17 cellular contexts compared by ENCODE assay signal in the genomic region with DNA sequence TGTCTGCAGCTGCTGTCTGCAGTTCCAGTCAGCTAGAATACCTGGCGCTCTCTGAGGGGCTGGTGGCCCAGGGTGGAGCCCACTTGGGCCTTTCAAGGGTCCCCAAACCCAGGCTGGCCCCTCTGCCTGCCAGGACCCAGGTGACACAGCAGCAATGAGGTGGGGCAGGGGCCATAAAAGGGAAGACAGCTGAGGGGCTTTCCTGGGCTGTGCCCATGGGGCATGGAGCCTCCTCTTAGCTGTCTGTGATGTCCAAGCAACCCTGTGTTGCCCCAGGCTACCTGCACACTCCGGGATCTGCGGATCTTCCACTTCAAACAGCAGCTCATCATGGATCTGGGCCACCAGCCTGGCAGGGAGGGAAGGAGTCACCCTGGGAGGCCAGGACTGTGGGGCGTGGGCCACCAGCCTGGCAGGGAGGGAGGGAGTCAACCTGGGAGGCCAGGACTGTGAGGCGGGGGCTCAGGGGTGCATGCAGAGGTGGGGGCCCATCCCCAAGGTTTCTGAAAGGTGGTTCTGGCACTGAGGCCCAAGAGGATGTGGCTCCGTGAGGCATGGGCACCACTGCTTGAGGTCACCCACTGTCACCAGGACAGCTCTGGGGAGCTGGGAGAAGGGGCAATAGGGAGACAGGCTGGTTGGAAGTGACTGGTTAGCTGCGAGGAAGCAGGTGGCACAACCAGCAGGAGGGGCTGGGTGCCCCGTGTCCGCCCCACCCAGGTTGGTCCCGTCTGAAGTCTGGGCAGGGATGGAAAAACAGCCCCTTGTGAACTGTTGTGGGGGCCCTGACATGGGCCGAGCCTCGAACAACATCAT. TPM values are rescaled to one million over a fixed set of nuclear protein-coding genes. Genes with fewer than 3 reads are reported as not detected.
"Had no signal": no experiment of that assay in that cellular context is flagged by ENCODE, and none has a peak within 500 bp of the region (broad histone marks: within the 10 kb centered on the region; RNA-seq: fewer than 3 reads in every experiment).

No MANE protein-coding gene starts in this region.

- H3K27ac Mint-ChIP-seq: activated CD4-positive, alpha-beta memory T cell treated with anti-CD3 and anti-CD28 coated beads for 36 hours; activated CD4-positive, alpha-beta T cell treated with anti-CD3 and anti-CD28 coated beads for 36 hours; activated naive CD4-positive, alpha-beta T cell treated with anti-CD3 and anti-CD28 coated beads, Interleukin-2, amount 50 U/mL, for 24 hours; activated T-helper 2 cell treated with anti-CD3 and anti-CD28 coated beads, Interferon-gamma antibody, Interleukin-2, Interleukin-4, amounts not matched to agents 10 μg/mL and 5 μg/mL and 100 μg/mL, durations not matched to agents 14 hours and 24 hours and 36 hours; dendritic cell treated with granulocyte-macrophage colony-stimulating factor and Interleukin-4, amounts not matched to agents 40 ng/mL and 50 ng/mL, for 4 days; natural killer cell; T-cell; WTC11 had no signal

- H3K4me1 ChIP-seq: lower lobe of right lung had no signal

- ATAC-seq: activated CD4-positive, alpha-beta T cell treated with anti-CD3 and anti-CD28 coated beads for 36 hours; left colon; lower lobe of right lung; natural killer cell; SK-N-SH treated with all-trans-retinoic acid at 6 μM for 48 hours; T-cell; WTC11 had no signal

- H3K4me3 Mint-ChIP-seq: activated CD4-positive, alpha-beta memory T cell treated with anti-CD3 and anti-CD28 coated beads for 36 hours; activated CD4-positive, alpha-beta T cell treated with anti-CD3 and anti-CD28 coated beads for 36 hours; activated naive CD4-positive, alpha-beta T cell treated with anti-CD3 and anti-CD28 coated beads, Interleukin-2, amount 50 U/mL, for 24 hours; dendritic cell treated with granulocyte-macrophage colony-stimulating factor and Interleukin-4, amounts not matched to agents 40 ng/mL and 50 ng/mL, for 4 days; natural killer cell; T-cell; WTC11 had no signal

- H3K4me1 Mint-ChIP-seq: activated CD4-positive, alpha-beta T cell treated with anti-CD3 and anti-CD28 coated beads for 36 hours; activated naive CD4-positive, alpha-beta T cell treated with anti-CD3 and anti-CD28 coated beads, Interleukin-2, amount 50 U/mL, for 24 hours; natural killer cell; T-cell had no signal

- H3K36me3 ChIP-seq: lower lobe of right lung had no signal

- H3K4me3 ChIP-seq: lower lobe of right lung had no signal

- H3K27me3 Mint-ChIP-seq: activated CD4-positive, alpha-beta memory T cell treated with anti-CD3 and anti-CD28 coated beads for 36 hours; activated CD4-positive, alpha-beta T cell treated with anti-CD3 and anti-CD28 coated beads for 36 hours; activated naive CD4-positive, alpha-beta T cell treated with anti-CD3 and anti-CD28 coated beads, Interleukin-2, amount 50 U/mL, for 24 hours had no signal

- H3K9me3 Mint-ChIP-seq: activated CD4-positive, alpha-beta memory T cell treated with anti-CD3 and anti-CD28 coated beads for 36 hours; activated naive CD4-positive, alpha-beta T cell treated with anti-CD3 and anti-CD28 coated beads, Interleukin-2, amount 50 U/mL, for 24 hours; activated T-helper 2 cell treated with anti-CD3 and anti-CD28 coated beads, Interferon-gamma antibody, Interleukin-2, Interleukin-4, amounts not matched to agents 10 μg/mL and 5 μg/mL and 100 μg/mL, durations not matched to agents 14 hours and 24 hours and 36 hours; dendritic cell treated with granulocyte-macrophage colony-stimulating factor and Interleukin-4, amounts not matched to agents 40 ng/mL and 50 ng/mL, for 4 days; natural killer cell; T-cell; WTC11 had no signal

- DNase-seq: activated CD4-positive, alpha-beta memory T cell treated with anti-CD3 and anti-CD28 coated beads for 36 hours; activated CD4-positive, alpha-beta T cell treated with anti-CD3 and anti-CD28 coated beads for 36 hours; effector memory CD4-positive, alpha-beta T cell; left colon; lower lobe of right lung; natural killer cell; stimulated activated CD4-positive, alpha-beta T cell treated with anti-CD3 and anti-CD28 coated beads, Interleukin-2, amount 100 ng/mL, for 24 hours; stimulated activated naive CD4-positive, alpha-beta T cell treated with Interleukin-2 at 50 U/mL for 16 hours; trophoblast cell had no signal

- H3K27ac ChIP-seq: lower lobe of right lung had no signal

- H3K36me3 Mint-ChIP-seq: activated CD4-positive, alpha-beta memory T cell treated with anti-CD3 and anti-CD28 coated beads for 36 hours; activated naive CD4-positive, alpha-beta T cell treated with anti-CD3 and anti-CD28 coated beads, Interleukin-2, amount 50 U/mL, for 24 hours; natural killer cell; T-cell; WTC11 had no signal

- H3K9me3 ChIP-seq: lower lobe of right lung had no signal

RNA-seq across cellular contexts. Expression of gene NAT8L, which starts 16.3 kb away (rescaled TPM):
- total RNA-seq: bronchial epithelial cell, glomerular endothelial cell, natural killer cell had no signal
